ENCODE assay signal across 1 cellular context in genomic region chr1:44584167-44584566, GRCh38.
TF ChIP-seq lines count a peak whose summit lies in the region.

No MANE protein-coding gene starts in this region.

TF ChIP-seq in WTC11, 78 proteins besides CTCF, POLR2A, EP300 and RAD21 (continued from another document):
- no peak for TF ChIP-seq SP1 (CRISPR knock-in tag; conservative IDR thresholded peaks at IDR 0.05)
- no peak for TF ChIP-seq NFATC4 (CRISPR knock-in tag; IDR thresholded peaks at IDR 0.05)
- no peak for TF ChIP-seq ZNF263 (CRISPR knock-in tag; IDR thresholded peaks at IDR 0.05; ENCODE audit: low read depth)
- TF ChIP-seq, protein P1, sequence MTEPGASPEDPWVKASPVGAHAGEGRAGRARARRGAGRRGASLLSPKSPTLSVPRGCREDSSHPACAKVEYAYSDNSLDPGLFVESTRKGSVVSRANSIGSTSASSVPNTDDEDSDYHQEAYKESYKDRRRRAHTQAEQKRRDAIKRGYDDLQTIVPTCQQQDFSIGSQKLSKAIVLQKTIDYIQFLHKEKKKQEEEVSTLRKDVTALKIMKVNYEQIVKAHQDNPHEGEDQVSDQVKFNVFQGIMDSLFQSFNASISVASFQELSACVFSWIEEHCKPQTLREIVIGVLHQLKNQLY (CRISPR knock-in tag; IDR thresholded peaks at IDR 0.05) = no peak
- TF ChIP-seq NR1H2 (CRISPR knock-in tag; IDR thresholded peaks at IDR 0.05) = no peak
- TF ChIP-seq ELF4 (CRISPR knock-in tag; IDR thresholded peaks at IDR 0.05; ENCODE audit: low read depth) = no peak
- no peak for TF ChIP-seq SOX15 (CRISPR knock-in tag; IDR thresholded peaks at IDR 0.05)
- no peak for TF ChIP-seq ATF1 (CRISPR knock-in tag; IDR thresholded peaks at IDR 0.05)
- TF ChIP-seq, protein P2, sequence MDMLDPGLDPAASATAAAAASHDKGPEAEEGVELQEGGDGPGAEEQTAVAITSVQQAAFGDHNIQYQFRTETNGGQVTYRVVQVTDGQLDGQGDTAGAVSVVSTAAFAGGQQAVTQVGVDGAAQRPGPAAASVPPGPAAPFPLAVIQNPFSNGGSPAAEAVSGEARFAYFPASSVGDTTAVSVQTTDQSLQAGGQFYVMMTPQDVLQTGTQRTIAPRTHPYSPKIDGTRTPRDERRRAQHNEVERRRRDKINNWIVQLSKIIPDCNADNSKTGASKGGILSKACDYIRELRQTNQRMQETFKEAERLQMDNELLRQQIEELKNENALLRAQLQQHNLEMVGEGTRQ (CRISPR knock-in tag; IDR thresholded peaks at IDR 0.05) = no peak
- TF ChIP-seq CREB1 (CRISPR knock-in tag; IDR thresholded peaks at IDR 0.05) = no peak
- TF ChIP-seq ESRRA (CRISPR knock-in tag; IDR thresholded peaks at IDR 0.05; ENCODE audit: borderline replicate concordance) = no peak
- TF ChIP-seq, protein P3, sequence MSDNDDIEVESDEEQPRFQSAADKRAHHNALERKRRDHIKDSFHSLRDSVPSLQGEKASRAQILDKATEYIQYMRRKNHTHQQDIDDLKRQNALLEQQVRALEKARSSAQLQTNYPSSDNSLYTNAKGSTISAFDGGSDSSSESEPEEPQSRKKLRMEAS (CRISPR knock-in tag; IDR thresholded peaks at IDR 0.05) = no peak
- no peak for TF ChIP-seq TP53 (CRISPR knock-in tag; IDR thresholded peaks at IDR 0.05)
- no peak for TF ChIP-seq ZNF281 (CRISPR knock-in tag; IDR thresholded peaks at IDR 0.05)
- TF ChIP-seq ATF6 (CRISPR knock-in tag; IDR thresholded peaks at IDR 0.05) = no peak
- TF ChIP-seq CBFB (CRISPR knock-in tag; IDR thresholded peaks at IDR 0.05; ENCODE audit: low read depth) = no peak
